Comparison of ENCODE assay signal across 36 cellular contexts in genomic region chr5:58279259-58279658, GRCh38.
"Had no signal": no experiment of that assay in that cellular context is flagged by ENCODE, and none has a peak within 500 bp of the region (broad histone marks: within the 10 kb centered on the region; RNA-seq: fewer than 3 reads in every experiment).

No MANE protein-coding gene starts in this region.

- H3K36me3 Mint-ChIP-seq: activated CD4-positive, alpha-beta memory T cell treated with anti-CD3 and anti-CD28 coated beads for 36 hours; activated naive CD4-positive, alpha-beta T cell treated with anti-CD3 and anti-CD28 coated beads, Interleukin-2, amount 10 ng/mL, durations not matched to agents 7 days and 5 days; activated naive CD4-positive, alpha-beta T cell treated with anti-CD3 and anti-CD28 coated beads, Interleukin-2, amount 50 U/mL, for 24 hours; activated naive CD8-positive, alpha-beta T cell; activated naive CD8-positive, alpha-beta T cell treated with anti-CD3 and anti-CD28 coated beads, Interleukin-2, amount 10 ng/mL, durations not matched to agents 7 days and 5 days; brain had no signal

- H3K4me3 Mint-ChIP-seq: activated B cell treated with CpG ODN at 0.5 μM for 24 hours; activated CD4-positive, alpha-beta memory T cell treated with anti-CD3 and anti-CD28 coated beads for 36 hours; activated CD4-positive, alpha-beta T cell treated with anti-CD3 and anti-CD28 coated beads, Interleukin-2, amount 10 ng/mL, durations not matched to agents 7 days and 5 days; activated CD8-positive, alpha-beta T cell treated with anti-CD3 and anti-CD28 coated beads for 36 hours; activated naive CD4-positive, alpha-beta T cell treated with anti-CD3 and anti-CD28 coated beads, Interleukin-2, amount 10 ng/mL, durations not matched to agents 7 days and 5 days; activated naive CD4-positive, alpha-beta T cell treated with anti-CD3 and anti-CD28 coated beads, Interleukin-2, amount 50 U/mL, for 24 hours; activated naive CD8-positive, alpha-beta T cell; activated naive CD8-positive, alpha-beta T cell treated with anti-CD3 and anti-CD28 coated beads, Interleukin-2, amount 10 ng/mL, durations not matched to agents 7 days and 5 days; activated naive CD8-positive, alpha-beta T cell treated with anti-CD3 and anti-CD28 coated beads, Interleukin-2, amount 50 U/mL, for 24 hours; activated T-cell treated with anti-CD3 and anti-CD28 coated beads, Interleukin-2, amount 50 U/mL, for 4 hours; activated T-helper 1 cell treated with anti-CD3 and anti-CD28 coated beads, Interleukin-12 subunit alpha, Interleukin-12 subunit beta, Interleukin-2, Interleukin-4 antibody, amounts not matched to agents 30 ng/mL and 10 ng/mL and 1 ng/mL, durations not matched to agents 14 hours and 24 hours and 36 hours; brain; central memory CD8-positive, alpha-beta T cell; T-helper 1 cell treated with Interleukin-12 subunit alpha and Interleukin-12 subunit beta and Interleukin-4 antibody, amounts not matched to agents 30 μg/mL and 1 μg/mL, for 36 hours; T-helper 2 cell treated with Interferon-gamma antibody and Interleukin-4, amounts not matched to agents 5 μg/mL and 100 μg/mL, for 36 hours had no signal

- H3K27ac Mint-ChIP-seq: activated B cell treated with CpG ODN at 0.5 μM for 24 hours; activated CD4-positive, alpha-beta memory T cell treated with anti-CD3 and anti-CD28 coated beads for 36 hours; activated CD4-positive, alpha-beta T cell treated with anti-CD3 and anti-CD28 coated beads, Interleukin-2, amount 10 ng/mL, durations not matched to agents 7 days and 5 days; activated CD8-positive, alpha-beta T cell treated with anti-CD3 and anti-CD28 coated beads for 36 hours; activated naive CD4-positive, alpha-beta T cell treated with anti-CD3 and anti-CD28 coated beads, Interleukin-2, amount 10 ng/mL, durations not matched to agents 7 days and 5 days; activated naive CD4-positive, alpha-beta T cell treated with anti-CD3 and anti-CD28 coated beads, Interleukin-2, amount 50 U/mL, for 24 hours; activated naive CD8-positive, alpha-beta T cell; activated naive CD8-positive, alpha-beta T cell treated with anti-CD3 and anti-CD28 coated beads, Interleukin-2, amount 10 ng/mL, durations not matched to agents 7 days and 5 days; activated naive CD8-positive, alpha-beta T cell treated with anti-CD3 and anti-CD28 coated beads, Interleukin-2, amount 50 U/mL, for 24 hours; activated T-helper 1 cell treated with anti-CD3 and anti-CD28 coated beads, Interleukin-12 subunit alpha, Interleukin-12 subunit beta, Interleukin-2, Interleukin-4 antibody, amounts not matched to agents 30 ng/mL and 10 ng/mL and 1 ng/mL, durations not matched to agents 14 hours and 24 hours and 36 hours; activated T-helper 2 cell treated with anti-CD3 and anti-CD28 coated beads, Interferon-gamma antibody, Interleukin-2, Interleukin-4, amounts not matched to agents 10 μg/mL and 5 μg/mL and 100 μg/mL, durations not matched to agents 14 hours and 24 hours and 36 hours; brain; T-helper 1 cell treated with Interleukin-12 subunit alpha and Interleukin-12 subunit beta and Interleukin-4 antibody, amounts not matched to agents 30 μg/mL and 1 μg/mL, for 36 hours; T-helper 2 cell treated with Interferon-gamma antibody and Interleukin-4, amounts not matched to agents 5 μg/mL and 100 μg/mL, for 36 hours had no signal

- H3K27me3 ChIP-seq: ascending aorta, cardiac muscle cell had no signal

- H3K36me3 ChIP-seq: ascending aorta, cardiac muscle cell had no signal

- H3K4me1 Mint-ChIP-seq: activated B cell treated with CpG ODN at 0.5 μM for 24 hours; activated CD4-positive, alpha-beta T cell treated with anti-CD3 and anti-CD28 coated beads, Interleukin-2, amount 10 ng/mL, durations not matched to agents 7 days and 5 days; activated naive CD4-positive, alpha-beta T cell treated with anti-CD3 and anti-CD28 coated beads, Interleukin-2, amount 10 ng/mL, durations not matched to agents 7 days and 5 days; activated naive CD4-positive, alpha-beta T cell treated with anti-CD3 and anti-CD28 coated beads, Interleukin-2, amount 50 U/mL, for 24 hours; activated naive CD8-positive, alpha-beta T cell treated with anti-CD3 and anti-CD28 coated beads, Interleukin-2, amount 10 ng/mL, durations not matched to agents 7 days and 5 days; activated naive CD8-positive, alpha-beta T cell treated with anti-CD3 and anti-CD28 coated beads, Interleukin-2, amount 50 U/mL, for 24 hours; brain; central memory CD8-positive, alpha-beta T cell had no signal

- DNase-seq: activated B cell treated with CpG ODN at 0.5 μM for 24 hours; activated CD4-positive, alpha-beta memory T cell treated with anti-CD3 and anti-CD28 coated beads for 36 hours; activated CD4-positive, alpha-beta T cell treated with anti-CD3 and anti-CD28 coated beads for 48 hours; activated CD4-positive, alpha-beta T cell treated with anti-CD3 and anti-CD28 coated beads, Interleukin-2, amount 10 ng/mL, durations not matched to agents 7 days and 5 days; activated CD4-positive, CD25-positive, alpha-beta regulatory T cell treated with anti-CD3 and anti-CD28 coated beads, Interleukin-2, amount 50 U/mL, for 72 hours; activated CD8-positive, alpha-beta memory T cell treated with anti-CD3 and anti-CD28 coated beads, Interleukin-2, amount 50 U/mL, for 4 hours; activated CD8-positive, alpha-beta T cell treated with anti-CD3 and anti-CD28 coated beads for 36 hours; activated effector memory CD4-positive, alpha-beta T cell treated with Interleukin-2 at 50 U/mL for 16 hours; activated gamma-delta T cell; activated naive CD4-positive, alpha-beta T cell treated with anti-CD3 and anti-CD28 coated beads, Interleukin-2, amount 10 ng/mL, durations not matched to agents 7 days and 5 days; activated naive CD4-positive, alpha-beta T cell treated with Interleukin-2 at 50 U/mL for 16 hours; activated naive CD8-positive, alpha-beta T cell treated with anti-CD3 and anti-CD28 coated beads, Interleukin-2, amount 10 ng/mL, durations not matched to agents 7 days and 5 days; activated naive CD8-positive, alpha-beta T cell treated with anti-CD3 and anti-CD28 coated beads, Interleukin-2, amount 50 U/mL, for 24 hours; activated T-cell treated with anti-CD3 and anti-CD28 coated beads for 4 hours; activated T-cell treated with anti-CD3 and anti-CD28 coated beads, Interleukin-2, amount 50 U/mL, for 1 hour; activated T-cell treated with anti-CD3 and anti-CD28 coated beads, Interleukin-2, amount 50 U/mL, for 4 hours; amygdala; anterior cingulate cortex; caudate nucleus; cerebellar nuclear complex; T-helper 1 cell; T-helper 2 cell; T-helper 9 cell had no signal

- H3K4me3 ChIP-seq: ascending aorta, cardiac muscle cell had no signal

- H3K4me1 ChIP-seq: ascending aorta had no signal

- H3K27ac ChIP-seq: ascending aorta, cardiac muscle cell, VCaP had no signal

- H3K9me3 Mint-ChIP-seq: activated B cell treated with CpG ODN at 0.5 μM for 24 hours; activated CD4-positive, alpha-beta memory T cell treated with anti-CD3 and anti-CD28 coated beads for 36 hours; activated CD4-positive, alpha-beta T cell treated with anti-CD3 and anti-CD28 coated beads, Interleukin-2, amount 10 ng/mL, durations not matched to agents 7 days and 5 days; activated CD8-positive, alpha-beta T cell treated with anti-CD3 and anti-CD28 coated beads for 36 hours; activated naive CD4-positive, alpha-beta T cell treated with anti-CD3 and anti-CD28 coated beads, Interleukin-2, amount 10 ng/mL, durations not matched to agents 7 days and 5 days; activated naive CD4-positive, alpha-beta T cell treated with anti-CD3 and anti-CD28 coated beads, Interleukin-2, amount 50 U/mL, for 24 hours; activated naive CD8-positive, alpha-beta T cell treated with anti-CD3 and anti-CD28 coated beads, Interleukin-2, amount 10 ng/mL, durations not matched to agents 7 days and 5 days; activated naive CD8-positive, alpha-beta T cell treated with anti-CD3 and anti-CD28 coated beads, Interleukin-2, amount 50 U/mL, for 24 hours; activated T-cell treated with anti-CD3 and anti-CD28 coated beads, Interleukin-2, amount 50 U/mL, for 4 hours; activated T-helper 1 cell treated with anti-CD3 and anti-CD28 coated beads, Interleukin-12 subunit alpha, Interleukin-12 subunit beta, Interleukin-2, Interleukin-4 antibody, amounts not matched to agents 30 ng/mL and 10 ng/mL and 1 ng/mL, durations not matched to agents 14 hours and 24 hours and 36 hours; activated T-helper 2 cell treated with anti-CD3 and anti-CD28 coated beads, Interferon-gamma antibody, Interleukin-2, Interleukin-4, amounts not matched to agents 10 μg/mL and 5 μg/mL and 100 μg/mL, durations not matched to agents 14 hours and 24 hours and 36 hours; T-helper 1 cell treated with Interleukin-12 subunit alpha and Interleukin-12 subunit beta and Interleukin-4 antibody, amounts not matched to agents 30 μg/mL and 1 μg/mL, for 36 hours; T-helper 2 cell treated with Interferon-gamma antibody and Interleukin-4, amounts not matched to agents 5 μg/mL and 100 μg/mL, for 36 hours had no signal

- ATAC-seq: activated CD8-positive, alpha-beta T cell treated with anti-CD3 and anti-CD28 coated beads for 36 hours; activated naive CD8-positive, alpha-beta T cell treated with anti-CD3 and anti-CD28 coated beads, Interleukin-2, amount 50 U/mL, for 24 hours; activated T-cell treated with anti-CD3 and anti-CD28 coated beads, Interleukin-2, amount 50 U/mL, for 4 hours had no signal

- H3K27me3 Mint-ChIP-seq: activated naive CD8-positive, alpha-beta T cell treated with anti-CD3 and anti-CD28 coated beads, Interleukin-2, amount 10 ng/mL, durations not matched to agents 7 days and 5 days; brain; central memory CD8-positive, alpha-beta T cell had no signal

- FAIRE-seq: bronchial epithelial cell, TTC549 had no signal

- H3K9me3 ChIP-seq: ascending aorta had no signal
